Comparison of ENCODE assay signal across 8 cellular contexts in genomic region chr6:146542881-146543210, GRCh38. TPM values are rescaled to one million over a fixed set of nuclear protein-coding genes. Genes with fewer than 3 reads are reported as not detected.
DNase-seq lines count a peak whose midpoint lies in the region; ATAC-seq and TF ChIP-seq lines count a peak whose summit lies in the region.

No MANE protein-coding gene starts in this region.

- peak overlapping the region in 4 of 5 donors; percentile 88 to 97 (median 93) for H3K27ac ChIP-seq in adrenal gland
- H3K27ac ChIP-seq in iPS DF 6.9 (ENCODE audit: low read length): no peak overlapping the region
- H3K27ac ChIP-seq in sigmoid colon: peak overlapping the region; percentile 98 to 100 (median 99)

- ATAC-seq in GM21381 (IDR thresholded peaks at IDR 0.05; ENCODE audit: unreplicated experiment) (no peak), HG02798 (IDR thresholded peaks at IDR 0.05; ENCODE audit: poor library complexity, unreplicated experiment) (no peak), GM18519 (IDR thresholded peaks at IDR 0.05; ENCODE audit: low FRiP score, unreplicated experiment) (no peak)

- no peaks in the 10 kb centered on the region for H3K9me3 ChIP-seq in adrenal gland (replicated peaks in 1 of 3)
- no peaks in the 10 kb centered on the region for H3K9me3 ChIP-seq in iPS DF 6.9 (ENCODE audit: control insufficient read depth, insufficient read depth, low read length)
- no peaks in the 10 kb centered on the region for H3K9me3 ChIP-seq in sigmoid colon

- DNase-seq in HFF-Myc (ENCODE audit: extremely low read depth, low read depth) (no peak), adrenal gland (no peak), iPS DF 6.9 (ENCODE audit: low read depth, low spot score) (no peak), sigmoid colon (no peak), GM10266 (ENCODE audit: extremely low spot score) (no peak)

- H3K4me1 ChIP-seq in adrenal gland (replicated peaks in 1 of 2) (peaks cover 12 to 25% of the 10 kb centered on the region in 2 donors), iPS DF 6.9 (ENCODE audit: control insufficient read depth, insufficient read depth, low read length) (no peaks in the 10 kb centered on the region; the same call in 1 of the 2 replicates), sigmoid colon (peaks cover 0 to 32% (median 26%) of the 10 kb centered on the region in 4 donors)

- H3K27me3 ChIP-seq in adrenal gland: no peaks in the 10 kb centered on the region
- H3K27me3 ChIP-seq in iPS DF 6.9 (ENCODE audit: control insufficient read depth, insufficient read depth, low read length): no peaks in the 10 kb centered on the region
- H3K27me3 ChIP-seq in sigmoid colon: no peaks in the 10 kb centered on the region

- intact Hi-C loops in adrenal gland (cut with DNase I) (loop anchor here in 1 of 2 donors (5.0 kb wide), 1 partner anchor 154 kb away; no protein-coding TSS in a partner anchor), sigmoid colon (cut with DNase I) (loop anchor here (2.0 to 5.0 kb wide), 3 partner anchors 158 to 806 kb away; partner anchors contain the start of genes EPM2A and SHPRH)

- 60 to 72% (median 66%) methylated on average over 9 of the region's 9 CpGs for WGBS in adrenal gland, 4 donors
- WGBS in iPS DF 6.9 (ENCODE audit: insufficient coverage, insufficient read length): no CpG with 5 or more reads among the region's 9 CpGs
- WGBS in sigmoid colon, 2 donors: 64 to 65% methylated on average over 9 of the region's 9 CpGs

- no peak for TF ChIP-seq CTCF in HFF-Myc (IDR thresholded peaks at IDR 0.05; ENCODE audit: low read depth, low read length, missing control alignments)
- TF ChIP-seq CTCF in adrenal gland (IDR thresholded peaks at IDR 0.05): no peak
- peak in 1 of 4 experiments; percentile 24 for TF ChIP-seq CTCF in sigmoid colon (IDR thresholded peaks at IDR 0.05)
- TF ChIP-seq CTCF in GM10266 (IDR thresholded peaks at IDR 0.05; ENCODE audit: control insufficient read depth, insufficient read depth, low read depth, missing control alignments): no peak

- TF ChIP-seq EP300 in sigmoid colon (IDR thresholded peaks at IDR 0.05): no peak

- TF ChIP-seq POLR2A in adrenal gland (IDR thresholded peaks at IDR 0.05) (no peak), sigmoid colon (IDR thresholded peaks at IDR 0.05) (no peak)

- H3K4me3 ChIP-seq in HFF-Myc (replicated peaks; ENCODE audit: low read depth, low read length) (peak overlapping the region; percentile 82), adrenal gland (peak overlapping the region in 2 of 4 donors; percentile 54 to 77), iPS DF 6.9 (ENCODE audit: low read length) (peak overlapping the region; percentile 86; the same call in 1 of the 2 replicates), sigmoid colon (peak overlapping the region; percentile 48 to 92 (median 82))

- H3K36me3 ChIP-seq in adrenal gland (replicated peaks in 1 of 2) (no peaks in the 10 kb centered on the region), iPS DF 6.9 (ENCODE audit: control insufficient read depth, insufficient read depth, low read length) (no peaks in the 10 kb centered on the region), sigmoid colon (no peaks in the 10 kb centered on the region)

RNA-seq across cellular contexts. Expression of gene RAB32, which starts 0.8 kb away (rescaled TPM):
- total RNA-seq in adrenal gland: 10 to 100 TPM; 11.9 to 31.7 (median 20.0) TPM
- polyA plus RNA-seq in adrenal gland: 10 to 100 TPM in 2 of 3 donors, 1 to 10 TPM in 1; 7.2 to 16.2 (median 13.0) TPM
- total RNA-seq in sigmoid colon: 10 to 100 TPM; 32.1 to 35.3 (median 33.3) TPM
- polyA plus RNA-seq in sigmoid colon: 10 to 100 TPM; 48.6 to 85.3 (median 61.3) TPM

RNA-seq across cellular contexts. Expression of gene ADGB, which starts 55.9 kb away (rescaled TPM):
- not detected for total RNA-seq in adrenal gland
- not detected for polyA plus RNA-seq in adrenal gland
- total RNA-seq in sigmoid colon: under 1 TPM in 1 of 4 donors, not detected in 3; 0.55 TPM
- polyA plus RNA-seq in sigmoid colon: under 1 TPM in 1 of 3 donors, not detected in 2; 0.13 TPM
